In the genomic region with DNA sequence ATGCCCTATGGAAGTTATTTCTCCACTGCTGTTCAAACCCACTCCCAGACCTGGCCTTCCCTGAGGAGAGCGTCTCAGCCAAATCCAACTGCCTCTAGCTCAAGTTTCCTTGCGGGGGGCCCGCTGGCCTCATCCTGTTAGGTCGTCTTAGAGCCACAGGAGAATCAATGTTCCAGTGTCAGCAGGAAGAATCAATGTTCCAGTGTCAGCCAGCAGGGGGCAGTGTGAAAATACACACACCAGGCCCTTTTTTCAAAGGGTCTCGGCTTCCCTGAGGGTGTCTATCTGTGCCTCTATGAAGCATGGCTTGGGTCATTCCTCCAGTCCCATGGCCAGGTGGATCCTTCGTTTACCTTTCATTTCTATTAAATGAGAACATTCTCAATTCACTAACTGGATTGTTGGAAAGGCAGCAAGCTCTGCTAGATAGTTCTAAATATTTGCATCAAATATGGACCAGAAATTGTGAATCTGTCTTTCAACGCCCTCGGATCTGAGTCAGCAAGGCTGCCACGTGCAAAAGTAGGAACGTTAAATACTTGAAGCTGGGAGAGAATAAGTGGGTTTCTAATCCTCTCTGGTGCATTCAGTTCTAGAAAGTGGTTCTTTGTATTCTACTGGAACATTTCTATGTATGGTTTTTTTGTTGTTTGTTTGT, we compare ENCODE assay signal across 8 cellular contexts. TPM values are rescaled to one million over a fixed set of nuclear protein-coding genes. Genes with fewer than 3 reads are reported as not detected.
DNase-seq lines count a peak whose midpoint lies in the region; ATAC-seq, FAIRE-seq and TF ChIP-seq lines count a peak whose summit lies in the region.

No MANE protein-coding gene starts in this region.

- H3K4me1 Mint-ChIP-seq in CD8-positive, alpha-beta T cell (ENCODE audit: low read depth) = no peaks in the 10 kb centered on the region
- H3K4me1 Mint-ChIP-seq in T-helper 17 cell = peaks cover 3% of the 10 kb centered on the region

- no peaks in the 10 kb centered on the region for H3K36me3 Mint-ChIP-seq in CD8-positive, alpha-beta T cell
- no peaks in the 10 kb centered on the region for H3K36me3 Mint-ChIP-seq in T-helper 17 cell (ENCODE audit: low read depth)

- dilution Hi-C loops in keratinocyte (cut with MboI; ENCODE audit: extremely low pct_ligation_motif_present, low sequenced_read_pairs) = no loop called here

- no peaks in the 10 kb centered on the region for H3K9me3 ChIP-seq in CD8-positive, alpha-beta T cell (ENCODE audit: low read length)
- H3K9me3 ChIP-seq in T-helper 17 cell (ENCODE audit: control insufficient read depth, low read length, poor library complexity, severe bottlenecking) (no peaks in the 10 kb centered on the region), adipocyte (ENCODE audit: control insufficient read depth, low read length) (peaks cover 4% of the 10 kb centered on the region), keratinocyte (ENCODE audit: control insufficient read depth, low read depth, low read length) (no peaks in the 10 kb centered on the region)

- no peak overlapping the region for H3K4me3 Mint-ChIP-seq in CD8-positive, alpha-beta T cell
- no peak overlapping the region for H3K4me3 Mint-ChIP-seq in T-helper 17 cell

- ATAC-seq in CD8-positive, alpha-beta T cell = peak; percentile 61
- ATAC-seq in T-helper 17 cell (peak; percentile 60), GM18873 (IDR thresholded peaks at IDR 0.05; ENCODE audit: low FRiP score, unreplicated experiment) (no peak)

- H4K20me1 ChIP-seq in keratinocyte (ENCODE audit: control insufficient read depth, extremely low read depth, insufficient read depth, low read length) = no peaks in the 10 kb centered on the region

- no peaks in the 10 kb centered on the region for H3K27me3 ChIP-seq in CD8-positive, alpha-beta T cell (ENCODE audit: insufficient read depth, low read length)
- H3K27me3 ChIP-seq in adipocyte (replicated peaks; ENCODE audit: control insufficient read depth, insufficient read depth, low read length) (peaks cover 15% of the 10 kb centered on the region), keratinocyte (ENCODE audit: control insufficient read depth, extremely low read depth, insufficient read depth, low read length) (no peaks in the 10 kb centered on the region)

- no peaks in the 10 kb centered on the region for H3K79me2 ChIP-seq in keratinocyte (ENCODE audit: control insufficient read depth, insufficient read depth, low read length)

- peak; percentile 92 for TF ChIP-seq CTCF in CD8-positive, alpha-beta T cell (IDR thresholded peaks at IDR 0.05)
- TF ChIP-seq CTCF in HFF-Myc (IDR thresholded peaks at IDR 0.05; ENCODE audit: low read depth, low read length, missing control alignments) = peak; percentile 81
- TF ChIP-seq CTCF in keratinocyte (optimal IDR thresholded peaks at IDR 0.05 in 1 of 3, IDR thresholded peaks at IDR 0.05 in 1 of 3, conservative IDR thresholded peaks at IDR 0.05 in 1 of 3; ENCODE audit: extremely low read depth in 1 of 3, insufficient read depth in 2 of 3, low read length in 3 of 3) = peak; percentile 77 to 81 (median 78)

- peak; percentile 42 to 78 (median 60) for DNase-seq in CD8-positive, alpha-beta T cell
- no peak for DNase-seq in HFF-Myc (ENCODE audit: extremely low read depth, low read depth)
- peak; percentile 43 to 57 (median 44) for DNase-seq in T-helper 17 cell
- peak; percentile 71 for DNase-seq in adipocyte (ENCODE audit: low read depth)
- DNase-seq in keratinocyte (ENCODE audit: low read depth, low spot score) = no peak
- peak; percentile 26 to 47 (median 36) for DNase-seq in stimulated activated CD4-positive, alpha-beta T cell treated with anti-CD3 and anti-CD28 coated beads, TNF-alpha, amount 100 ng/mL, for 4 hours (ENCODE audit: low read depth in 3 of 3)
- DNase-seq in pons (ENCODE audit: low spot score) = no peak

- no peak for FAIRE-seq in keratinocyte (lab: Jason Lieb, UNC)

- H3K36me3 ChIP-seq in CD8-positive, alpha-beta T cell (ENCODE audit: insufficient read depth, low read length) = no peaks in the 10 kb centered on the region
- H3K36me3 ChIP-seq in adipocyte (ENCODE audit: control insufficient read depth, insufficient read depth, low read length, severe bottlenecking) (no peaks in the 10 kb centered on the region), keratinocyte (ENCODE audit: control insufficient read depth in 2 of 2, extremely low read depth in 1 of 2, insufficient read depth in 2 of 2, low read length in 2 of 2) (no peaks in the 10 kb centered on the region)

- H3K4me1 ChIP-seq in CD8-positive, alpha-beta T cell (ENCODE audit: insufficient read depth, low read length) = no peaks in the 10 kb centered on the region
- H3K4me1 ChIP-seq in adipocyte (ENCODE audit: control insufficient read depth, insufficient read depth, low read length) (no peaks in the 10 kb centered on the region), keratinocyte (ENCODE audit: control insufficient read depth, extremely low read depth, insufficient read depth, low read length) (no peaks in the 10 kb centered on the region)

- H3K9me3 Mint-ChIP-seq in CD8-positive, alpha-beta T cell = no peaks in the 10 kb centered on the region

- H3K9ac ChIP-seq in adipocyte (ENCODE audit: low read length) (no peak overlapping the region), keratinocyte (ENCODE audit: control insufficient read depth, extremely low read depth, insufficient read depth, low read length) (no peak overlapping the region)

- H3K27ac Mint-ChIP-seq in CD8-positive, alpha-beta T cell = no peak overlapping the region
- no peak overlapping the region for H3K27ac Mint-ChIP-seq in T-helper 17 cell

- CTCF ChIA-PET in CD8-positive, alpha-beta T cell (lab: Charles Lee) = interaction anchor here (0.6 to 4.6 kb wide), 31 partner anchors 7 to 453 kb away, joined by 3 to 39 read pairs (median 4); no protein-coding TSS in a partner anchor

- POLR2A ChIA-PET in CD8-positive, alpha-beta T cell (lab: Charles Lee) = no interaction called here

- no peak overlapping the region for H3K4me3 ChIP-seq in CD8-positive, alpha-beta T cell (ENCODE audit: low read depth, low read length)
- H3K4me3 ChIP-seq in HFF-Myc (replicated peaks; ENCODE audit: low read depth, low read length) (no peak overlapping the region), adipocyte (ENCODE audit: low read length) (no peak overlapping the region), keratinocyte (ENCODE audit: control insufficient read depth in 2 of 3, extremely low read depth in 1 of 3, insufficient read depth in 2 of 3, low read depth in 1 of 3, low read length in 3 of 3) (no peak overlapping the region)

- H3K27me3 Mint-ChIP-seq in CD8-positive, alpha-beta T cell (ENCODE audit: low read depth) = peaks cover 11% of the 10 kb centered on the region
- peaks cover 56% of the 10 kb centered on the region for H3K27me3 Mint-ChIP-seq in T-helper 17 cell

- H2AFZ ChIP-seq in keratinocyte (ENCODE audit: control insufficient read depth, low read length) = no peak overlapping the region

- H3K9me1 ChIP-seq in keratinocyte (ENCODE audit: control insufficient read depth, extremely low read depth, insufficient read depth, low read length) = no peaks in the 10 kb centered on the region

- no peak overlapping the region for H3K4me2 ChIP-seq in keratinocyte (ENCODE audit: control insufficient read depth, extremely low read depth, insufficient read depth, low read depth, low read length)

- intact Hi-C loops in CD8-positive, alpha-beta T cell (cut with DNase I, micrococcal nuclease) = loop anchor here in 1 of 2 experiments (5.0 kb wide), 1 partner anchor 361 kb away; no protein-coding TSS in a partner anchor

- H3K27ac ChIP-seq in CD8-positive, alpha-beta T cell (ENCODE audit: low read depth, low read length) = no peak overlapping the region
- no peak overlapping the region for H3K27ac ChIP-seq in keratinocyte (ENCODE audit: control insufficient read depth, insufficient read depth, low read length)

RNA-seq across cellular contexts. Expression of a gene that starts 19.2 kb away (rescaled TPM):
- total RNA-seq in CD8-positive, alpha-beta T cell = not detected
- not detected for total RNA-seq in T-helper 17 cell
- polyA plus RNA-seq in keratinocyte = not detected in 3 replicates
- polyA plus RNA-seq in keratinocyte (2011; ENCODE audit: low read depth) = not detected
- not detected in 2 replicates for polyA plus RNA-seq in keratinocyte (2011; cell fraction: cytosol; rRNA removed)
- polyA plus RNA-seq in keratinocyte (2011; cell fraction: nucleus; rRNA removed) = not detected in 2 replicates
- polyA plus RNA-seq in keratinocyte (2012; ENCODE audit: low replicate concordance) = not detected in 2 replicates
- not detected in 3 replicates for polyA minus RNA-seq in keratinocyte
- polyA minus RNA-seq in keratinocyte (2011; cell fraction: cytosol; rRNA and poly(A)+ RNA removed) = not detected
- polyA minus RNA-seq in keratinocyte (2011; cell fraction: nucleus; rRNA and poly(A)+ RNA removed) = not detected in 2 replicates

RNA-seq across cellular contexts. Expression of a gene that starts 54.6 kb away (rescaled TPM):
- 100 to 1,000 TPM; 110 to 113 TPM for total RNA-seq in CD8-positive, alpha-beta T cell
- total RNA-seq in T-helper 17 cell = 10 to 100 TPM; 86.0 to 96.1 TPM
- 861 to 1,182 TPM (median 986 TPM) in 3 replicates for polyA plus RNA-seq in keratinocyte
- polyA plus RNA-seq in keratinocyte (2011; ENCODE audit: low read depth) = 838 TPM
- 346 and 603 TPM in 2 replicates for polyA plus RNA-seq in keratinocyte (2011; cell fraction: cytosol; rRNA removed)
- polyA plus RNA-seq in keratinocyte (2011; cell fraction: nucleus; rRNA removed) = 1,059 and 1,163 TPM in 2 replicates
- polyA plus RNA-seq in keratinocyte (2012; ENCODE audit: low replicate concordance) = 545 and 662 TPM in 2 replicates
- polyA minus RNA-seq in keratinocyte = 912 to 1,016 TPM (median 913 TPM) in 3 replicates
- 765 TPM for polyA minus RNA-seq in keratinocyte (2011; cell fraction: cytosol; rRNA and poly(A)+ RNA removed)
- 512 and 771 TPM in 2 replicates for polyA minus RNA-seq in keratinocyte (2011; cell fraction: nucleus; rRNA and poly(A)+ RNA removed)

Comparison
In these comparisons a context has a peak if more than half of its experiments do, and no peak if none do; other contexts are left out.
1. DNase-seq: peak in CD8-positive, alpha-beta T cell (7 of 7), T-helper 17 cell (3 of 3), adipocyte (single experiment) and stimulated activated CD4-positive, alpha-beta T cell treated with anti-CD3 and anti-CD28 coated beads, TNF-alpha, amount 100 ng/mL, for 4 hours (3 of 3); none in HFF-Myc (single experiment), keratinocyte (single experiment) and pons (single experiment).
2. Peak in every context shown above with its lines, with median percentiles within 50 percentile points of each other: CTCF ChIP-seq.